ENCODE assay signal across 1 cellular context in genomic region chr14:35046751-35047536, GRCh38.
TF ChIP-seq lines count a peak whose summit lies in the region.

No MANE protein-coding gene starts in this region.

TF ChIP-seq in HepG2, 621 proteins besides CTCF, POLR2A, EP300 and RAD21 (continued from another document):
- 0 out of 2 replicates have a peak, but pooled peaks have one; percentile 18 for TF ChIP-seq CENPBD1 (CRISPR knock-in tag; IDR thresholded peaks at IDR 0.05; ENCODE audit: borderline replicate concordance, low read depth)
- no peak for TF ChIP-seq ZFP90 (CRISPR knock-in tag; IDR thresholded peaks at IDR 0.05; ENCODE audit: borderline replicate concordance)
